17 cellular contexts compared by ENCODE assay signal in the genomic region with DNA sequence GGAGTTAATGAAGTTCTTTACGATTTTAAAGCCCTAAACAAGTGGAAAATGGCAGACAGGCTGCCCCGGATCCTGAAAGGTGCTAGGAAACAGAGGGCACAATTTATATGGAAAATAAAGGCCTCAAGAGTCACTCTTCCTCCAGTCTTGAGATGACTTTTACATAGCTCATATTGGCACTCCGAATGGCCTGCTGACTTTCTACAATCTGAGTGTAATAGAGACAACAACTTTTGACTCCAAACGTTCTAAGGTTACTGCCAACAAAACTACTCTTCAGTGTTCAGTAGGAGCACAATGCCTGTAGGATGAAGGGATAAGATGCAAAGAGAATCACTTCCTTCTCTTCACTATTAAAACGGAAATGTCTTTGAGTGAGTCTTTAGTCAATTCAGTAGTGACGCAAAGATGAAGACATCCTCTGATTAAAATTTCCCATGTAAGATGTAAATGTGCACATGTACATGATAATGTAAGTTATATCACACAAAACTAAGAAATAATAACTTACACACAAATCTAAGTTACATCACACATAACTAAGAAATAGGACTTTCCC. TPM values are rescaled to one million over a fixed set of nuclear protein-coding genes. Genes with fewer than 3 reads are reported as not detected.
"Had no signal": no experiment of that assay in that cellular context is flagged by ENCODE, and none has a peak within 500 bp of the region (broad histone marks: within the 10 kb centered on the region; RNA-seq: fewer than 3 reads in every experiment).

No MANE protein-coding gene starts in this region.

- H3K36me3 Mint-ChIP-seq: activated CD8-positive, alpha-beta memory T cell treated with anti-CD3 and anti-CD28 coated beads, Interleukin-2, amount 10 ng/mL, durations not matched to agents 7 days and 5 days; activated naive CD4-positive, alpha-beta T cell treated with anti-CD3 and anti-CD28 coated beads, Interleukin-2, amount 50 U/mL, for 72 hours; memory B cell; stimulated activated effector memory CD8-positive, alpha-beta T cell treated with anti-CD3 and anti-CD28 coated beads, Interleukin-12 subunit alpha, Interleukin-12 subunit beta, amount 100 ng/mL, for 72 hours had no signal

- H2AFZ ChIP-seq: parathyroid adenoma had no signal

- H3K9me3 Mint-ChIP-seq: activated naive CD4-positive, alpha-beta T cell treated with anti-CD3 and anti-CD28 coated beads, Interleukin-2, amount 50 U/mL, for 72 hours; activated T-cell treated with anti-CD3 and anti-CD28 coated beads, Interleukin-2, amount 50 U/mL, for 24 hours; memory B cell; stimulated activated effector memory CD8-positive, alpha-beta T cell treated with anti-CD3 and anti-CD28 coated beads, Interleukin-12 subunit alpha, Interleukin-12 subunit beta, amount 100 ng/mL, for 72 hours; T-helper 1 cell treated with Interleukin-12 subunit alpha and Interleukin-12 subunit beta and Interleukin-4 antibody, amounts not matched to agents 30 μg/mL and 1 μg/mL, for 36 hours had no signal

- H3K27me3 ChIP-seq: dorsolateral prefrontal cortex, esophagus muscularis mucosa, foreskin keratinocyte, heart right ventricle, thyroid gland had no signal

- H3K27ac ChIP-seq: dorsolateral prefrontal cortex, esophagus muscularis mucosa, foreskin keratinocyte, heart right ventricle, parathyroid adenoma, thyroid gland had no signal

- H3K9ac ChIP-seq: parathyroid adenoma had no signal

- ATAC-seq: activated CD8-positive, alpha-beta memory T cell treated with anti-CD3 and anti-CD28 coated beads, Interleukin-2, amount 10 ng/mL, durations not matched to agents 7 days and 5 days; activated naive CD4-positive, alpha-beta T cell treated with anti-CD3 and anti-CD28 coated beads, Interleukin-2, amount 50 U/mL, for 72 hours; left lobe of liver; stimulated activated effector memory CD8-positive, alpha-beta T cell treated with anti-CD3 and anti-CD28 coated beads, Interleukin-12 subunit alpha, Interleukin-12 subunit beta, amount 100 ng/mL, for 72 hours had no signal

- H3K4me3 ChIP-seq: dorsolateral prefrontal cortex, esophagus muscularis mucosa, heart right ventricle, thyroid gland had no signal

- H3K36me3 ChIP-seq: esophagus muscularis mucosa, heart right ventricle, thyroid gland had no signal

- H3K4me3 Mint-ChIP-seq: activated CD8-positive, alpha-beta memory T cell treated with anti-CD3 and anti-CD28 coated beads, Interleukin-2, amount 10 ng/mL, durations not matched to agents 7 days and 5 days; activated T-cell treated with anti-CD3 and anti-CD28 coated beads, Interleukin-2, amount 50 U/mL, for 24 hours; memory B cell; stimulated activated effector memory CD8-positive, alpha-beta T cell treated with anti-CD3 and anti-CD28 coated beads, Interleukin-12 subunit alpha, Interleukin-12 subunit beta, amount 100 ng/mL, for 72 hours; T-helper 1 cell treated with Interleukin-12 subunit alpha and Interleukin-12 subunit beta and Interleukin-4 antibody, amounts not matched to agents 30 μg/mL and 1 μg/mL, for 36 hours had no signal

- H3K4me1 ChIP-seq: parathyroid adenoma had no signal

- H3K9me3 ChIP-seq: esophagus muscularis mucosa, heart right ventricle, thyroid gland had no signal

- DNase-seq: activated CD4-positive, alpha-beta T cell treated with anti-CD3 and anti-CD28 coated beads, Interleukin-2, amount 50 U/mL, for 48 hours; activated CD4-positive, CD25-positive, alpha-beta regulatory T cell; activated CD8-positive, alpha-beta memory T cell treated with anti-CD3 and anti-CD28 coated beads, Interleukin-2, amount 10 ng/mL, durations not matched to agents 7 days and 5 days; activated effector memory CD4-positive, alpha-beta T cell treated with Interleukin-2 at 50 U/mL for 16 hours; activated T-cell treated with anti-CD3 and anti-CD28 coated beads, Interleukin-2, amount 50 U/mL, for 24 hours; amygdala; dorsolateral prefrontal cortex; foreskin keratinocyte; heart right ventricle; thyroid gland had no signal

- H3K27me3 Mint-ChIP-seq: activated CD8-positive, alpha-beta memory T cell treated with anti-CD3 and anti-CD28 coated beads, Interleukin-2, amount 10 ng/mL, durations not matched to agents 7 days and 5 days; activated T-cell treated with anti-CD3 and anti-CD28 coated beads, Interleukin-2, amount 50 U/mL, for 24 hours; memory B cell had no signal

- H3K79me2 ChIP-seq: parathyroid adenoma had no signal

- H3K4me1 Mint-ChIP-seq: activated CD8-positive, alpha-beta memory T cell treated with anti-CD3 and anti-CD28 coated beads, Interleukin-2, amount 10 ng/mL, durations not matched to agents 7 days and 5 days; memory B cell; stimulated activated effector memory CD8-positive, alpha-beta T cell treated with anti-CD3 and anti-CD28 coated beads, Interleukin-12 subunit alpha, Interleukin-12 subunit beta, amount 100 ng/mL, for 72 hours had no signal

- H3K27ac Mint-ChIP-seq: activated CD8-positive, alpha-beta memory T cell treated with anti-CD3 and anti-CD28 coated beads, Interleukin-2, amount 10 ng/mL, durations not matched to agents 7 days and 5 days; activated naive CD4-positive, alpha-beta T cell treated with anti-CD3 and anti-CD28 coated beads, Interleukin-2, amount 50 U/mL, for 72 hours; activated T-cell treated with anti-CD3 and anti-CD28 coated beads, Interleukin-2, amount 50 U/mL, for 24 hours; memory B cell; stimulated activated effector memory CD8-positive, alpha-beta T cell treated with anti-CD3 and anti-CD28 coated beads, Interleukin-12 subunit alpha, Interleukin-12 subunit beta, amount 100 ng/mL, for 72 hours; T-helper 1 cell treated with Interleukin-12 subunit alpha and Interleukin-12 subunit beta and Interleukin-4 antibody, amounts not matched to agents 30 μg/mL and 1 μg/mL, for 36 hours had no signal

RNA-seq across cellular contexts. Expression of a gene that starts 40.5 kb away (rescaled TPM):
- total RNA-seq: activated CD8-positive, alpha-beta memory T cell treated with anti-CD3 and anti-CD28 coated beads, Interleukin-2, amount 10 ng/mL, durations not matched to agents 7 days and 5 days; activated naive CD4-positive, alpha-beta T cell treated with anti-CD3 and anti-CD28 coated beads, Interleukin-2, amount 50 U/mL, for 72 hours had no signal
